Comparison of ENCODE assay signal across 16 cellular contexts in genomic region chr20:17673082-17673481, GRCh38. TPM values are rescaled to one million over a fixed set of nuclear protein-coding genes. Genes with fewer than 3 reads are reported as not detected.
DNase-seq lines count a peak whose midpoint lies in the region; ATAC-seq and TF ChIP-seq lines count a peak whose summit lies in the region.
"Had no signal": no experiment of that assay in that cellular context is flagged by ENCODE, and none has a peak within 500 bp of the region (broad histone marks: within the 10 kb centered on the region; RNA-seq: fewer than 3 reads in every experiment).

No MANE protein-coding gene starts in this region.

- no TSS peak for BruUV-seq in OCI-LY7 (replicated peaks; lab: Mats Ljungman, UMichigan)

- CTCF ChIA-PET in OCI-LY7 (lab: Charles Lee; ENCODE audit: unreplicated experiment) = no interaction called here

- H2AFZ ChIP-seq in OCI-LY7 (ENCODE audit: low read length) = no peak overlapping the region
- H2AFZ ChIP-seq: GM23248 had no signal

- peaks cover 61% of the 10 kb centered on the region for H3K4me1 Mint-ChIP-seq in CD14-positive monocyte
- peaks cover 23% of the 10 kb centered on the region for H3K4me1 Mint-ChIP-seq in stimulated activated effector memory CD8-positive, alpha-beta T cell treated with anti-CD3 and anti-CD28 coated beads, Interleukin-12 subunit alpha, Interleukin-12 subunit beta, amount 100 ng/mL, for 72 hours

- H3K4me3 Mint-ChIP-seq in CD14-positive monocyte = no peak overlapping the region
- no peak overlapping the region for H3K4me3 Mint-ChIP-seq in stimulated activated effector memory CD8-positive, alpha-beta T cell treated with anti-CD3 and anti-CD28 coated beads, Interleukin-12 subunit alpha, Interleukin-12 subunit beta, amount 100 ng/mL, for 72 hours
- H3K4me3 Mint-ChIP-seq: CD4-positive, CD25-positive, alpha-beta regulatory T cell had no signal

- H3K27ac ChIP-seq in body of pancreas (peak overlapping the region in 3 of 4 donors; percentile 2 to 97 (median 24)), Peyer's patch (no peak overlapping the region), OCI-LY7 (ENCODE audit: low read depth, low read length, poor library complexity, severe bottlenecking) (no peak overlapping the region)
- H3K27ac ChIP-seq: 22Rv1, GM23248, HL-60 had no signal

- H4K20me1 ChIP-seq in OCI-LY7 (ENCODE audit: insufficient read depth, low read length) = no peaks in the 10 kb centered on the region

- peaks cover 0 to 8% of the 10 kb centered on the region in 2 donors for H3K36me3 ChIP-seq in body of pancreas (replicated peaks in 1 of 2; ENCODE audit: insufficient read depth in 1 of 2, low read depth in 2 of 2)
- H3K36me3 ChIP-seq in Peyer's patch = peaks cover 0 to 24% (median 0%) of the 10 kb centered on the region in 3 donors
- H3K36me3 ChIP-seq in OCI-LY7 (ENCODE audit: insufficient read depth, low read length) = peaks cover 5% of the 10 kb centered on the region

- H3K27me3 ChIP-seq in body of pancreas (no peaks in the 10 kb centered on the region), Peyer's patch (no peaks in the 10 kb centered on the region)

- H3K4me2 ChIP-seq in OCI-LY7 (ENCODE audit: low read length) = no peak overlapping the region

- H3K27ac Mint-ChIP-seq in CD14-positive monocyte = peak overlapping the region in 4 of 7 donors; percentile 41 to 75 (median 44)
- H3K27ac Mint-ChIP-seq in stimulated activated effector memory CD8-positive, alpha-beta T cell treated with anti-CD3 and anti-CD28 coated beads, Interleukin-12 subunit alpha, Interleukin-12 subunit beta, amount 100 ng/mL, for 72 hours = peak overlapping the region; percentile 57

- no peak for TF ChIP-seq CTCF in CD14-positive monocyte (IDR thresholded peaks at IDR 0.05)
- no peak for TF ChIP-seq CTCF in body of pancreas (IDR thresholded peaks at IDR 0.05)
- no peak for TF ChIP-seq CTCF in Peyer's patch (IDR thresholded peaks at IDR 0.05)
- no peak for TF ChIP-seq CTCF in OCI-LY7 (conservative IDR thresholded peaks at IDR 0.05; ENCODE audit: low read length)

- intact Hi-C loops in CD14-positive monocyte (cut with micrococcal nuclease) = no loop called here
- intact Hi-C loops in body of pancreas (cut with DNase I) = no loop called here
- intact Hi-C loops in OCI-LY7 (cut with micrococcal nuclease; ENCODE audit: unreplicated experiment) = no loop called here

- TF ChIP-seq POLR2A in body of pancreas (IDR thresholded peaks at IDR 0.05) (no peak), Peyer's patch (IDR thresholded peaks at IDR 0.05) (no peak)

- no peaks in the 10 kb centered on the region for H3K9me2 ChIP-seq in OCI-LY7 (ENCODE audit: insufficient read depth, low read length)

- no peaks in the 10 kb centered on the region for H3K9me3 Mint-ChIP-seq in CD14-positive monocyte
- no peaks in the 10 kb centered on the region for H3K9me3 Mint-ChIP-seq in stimulated activated effector memory CD8-positive, alpha-beta T cell treated with anti-CD3 and anti-CD28 coated beads, Interleukin-12 subunit alpha, Interleukin-12 subunit beta, amount 100 ng/mL, for 72 hours
- H3K9me3 Mint-ChIP-seq: CD4-positive, CD25-positive, alpha-beta regulatory T cell had no signal

- H3K9me3 ChIP-seq in body of pancreas = no peaks in the 10 kb centered on the region
- H3K9me3 ChIP-seq in Peyer's patch = no peaks in the 10 kb centered on the region
- H3K9me3 ChIP-seq in OCI-LY7 (ENCODE audit: low read length) = no peaks in the 10 kb centered on the region

- DNase-seq in CD14-positive monocyte (ENCODE audit: low spot score) = no peak
- no peak for DNase-seq in body of pancreas
- peak; percentile 32 for DNase-seq in left lobe of liver (ENCODE audit: low spot score)
- DNase-seq in stimulated activated effector memory CD8-positive, alpha-beta T cell treated with anti-CD3 and anti-CD28 coated beads, Interleukin-12 subunit alpha, Interleukin-12 subunit beta, amount 100 ng/mL, for 72 hours (ENCODE audit: low spot score in 2 of 2) = no peak
- DNase-seq in Peyer's patch = no peak
- no peak for DNase-seq in OCI-LY7 (ENCODE audit: low spot score)
- DNase-seq: CD4-positive, CD25-positive, alpha-beta regulatory T cell; GM23248 had no signal

- H3K4me3 ChIP-seq in body of pancreas (no peak overlapping the region), Peyer's patch (no peak overlapping the region), OCI-LY7 (ENCODE audit: low read depth, low read length, poor library complexity, severe bottlenecking) (no peak overlapping the region)
- H3K4me3 ChIP-seq: GM23248, K562 had no signal

- POLR2A ChIA-PET in OCI-LY7 (lab: Charles Lee) = no interaction called here

- H3K79me2 ChIP-seq in OCI-LY7 (ENCODE audit: insufficient read depth, low read depth, low read length) = no peaks in the 10 kb centered on the region

- WGBS in body of pancreas, 2 donors = 32 to 42% methylated on average over 8 of the region's 8 CpGs

- peaks cover 96% of the 10 kb centered on the region for H3K4me1 ChIP-seq in body of pancreas
- peaks cover 0 to 13% (median 0%) of the 10 kb centered on the region in 4 donors for H3K4me1 ChIP-seq in Peyer's patch
- no peaks in the 10 kb centered on the region for H3K4me1 ChIP-seq in OCI-LY7 (ENCODE audit: insufficient read depth, low read length, poor library complexity, severe bottlenecking)

- H3K36me3 Mint-ChIP-seq in CD14-positive monocyte = peaks cover 34 to 56% of the 10 kb centered on the region in 2 donors
- peaks cover 10% of the 10 kb centered on the region for H3K36me3 Mint-ChIP-seq in stimulated activated effector memory CD8-positive, alpha-beta T cell treated with anti-CD3 and anti-CD28 coated beads, Interleukin-12 subunit alpha, Interleukin-12 subunit beta, amount 100 ng/mL, for 72 hours

- ATAC-seq in body of pancreas (no peak), left lobe of liver (no peak), HG02678 (IDR thresholded peaks at IDR 0.05; ENCODE audit: unreplicated experiment) (no peak), HG02981 (IDR thresholded peaks at IDR 0.05; ENCODE audit: unreplicated experiment) (no peak)
- ATAC-seq in stimulated activated effector memory CD8-positive, alpha-beta T cell treated with anti-CD3 and anti-CD28 coated beads, Interleukin-12 subunit alpha, Interleukin-12 subunit beta, amount 100 ng/mL, for 72 hours = peak; percentile 31
- ATAC-seq: K562 had no signal

- no peaks in the 10 kb centered on the region for H3K27me3 Mint-ChIP-seq in CD14-positive monocyte (ENCODE audit: low read depth in 3 of 3)

RNA-seq across cellular contexts. Expression of gene RRBP1, which starts 9.0 kb away (rescaled TPM):
- polyA plus RNA-seq in CD14-positive monocyte = 1 to 10 TPM; 4.7 to 7.5 TPM
- total RNA-seq in body of pancreas = 100 to 1,000 TPM; 313 to 511 TPM
- 191 TPM for total RNA-seq in left lobe of liver
- 100 to 1,000 TPM; 169 to 328 (median 249) TPM for total RNA-seq in Peyer's patch
- total RNA-seq in OCI-LY7 (2014; rRNA removed; shearing (Covaris generic)) = 13.6 and 16.8 TPM in 2 replicates
- total RNA-seq in OCI-LY7 (2022) = 41.2 and 46.3 TPM in 2 replicates

RNA-seq across cellular contexts. Expression of gene BANF2, which starts 26.7 kb away (rescaled TPM):
- polyA plus RNA-seq in CD14-positive monocyte = not detected
- 1 to 10 TPM in 1 of 2 donors, not detected in 1; 4.0 TPM for total RNA-seq in body of pancreas
- not detected for total RNA-seq in left lobe of liver
- total RNA-seq in Peyer's patch = not detected
- total RNA-seq in OCI-LY7 (2014; rRNA removed; shearing (Covaris generic)) = not detected in 2 replicates
- total RNA-seq in OCI-LY7 (2022) = not detected in 2 replicates
- total RNA-seq: A673; CD4-positive, CD25-positive, alpha-beta regulatory T cell; Daoy; GM23248; K562 had no signal
- polyA plus RNA-seq: BJ; CD4-positive, CD25-positive, alpha-beta regulatory T cell; GM23248; K562 had no signal

Comparison
In these comparisons a context has a peak if more than half of its experiments do, and no peak if none do; other contexts are left out.
1. H3K27ac ChIP-seq: peak in body of pancreas (3 of 4); none in Peyer's patch (0 of 4) and OCI-LY7 (single experiment).